9 cellular contexts compared by ENCODE assay signal in the genomic region with DNA sequence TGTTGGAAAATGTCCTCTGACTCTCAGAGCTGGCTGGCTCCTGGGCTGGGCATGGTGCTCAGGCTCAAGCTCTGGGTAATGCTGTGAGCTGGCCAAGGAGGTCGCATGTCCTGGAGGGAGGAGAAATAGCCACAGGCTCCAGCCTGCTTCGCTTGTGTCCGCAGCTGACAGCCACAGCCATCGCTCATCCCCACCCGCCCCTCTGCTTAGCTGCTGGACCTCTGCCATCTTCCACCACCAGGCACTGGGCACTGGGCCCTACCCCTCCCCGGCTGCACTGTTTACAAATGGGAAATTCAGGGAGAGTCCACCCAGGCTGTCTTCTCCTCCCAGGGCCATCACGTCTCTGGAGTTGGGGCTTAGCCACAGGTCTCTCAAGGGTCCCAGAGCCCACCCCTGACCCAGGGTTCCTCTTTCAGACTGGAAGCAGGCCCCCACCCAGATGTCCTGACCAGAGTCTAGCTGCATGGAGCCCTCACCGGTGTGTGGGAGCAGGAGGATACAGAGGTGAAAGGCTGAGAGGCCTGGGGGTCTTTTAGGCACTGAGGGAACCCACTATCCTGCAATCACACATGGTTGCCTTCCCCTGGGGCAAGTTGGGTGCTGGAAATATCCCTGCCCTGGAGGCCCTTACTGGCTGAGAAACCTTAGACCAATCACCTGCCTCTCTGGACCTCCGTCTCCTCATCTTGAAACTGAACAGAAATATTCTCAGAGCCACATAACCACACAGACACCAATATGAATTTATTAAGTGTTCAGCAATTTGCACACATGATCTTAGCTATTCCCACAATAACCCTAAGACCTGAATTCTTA.
DNase-seq lines count a peak whose midpoint lies in the region; ATAC-seq and TF ChIP-seq lines count a peak whose summit lies in the region.
"Had no signal": no experiment of that assay in that cellular context is flagged by ENCODE, and none has a peak within 500 bp of the region (broad histone marks: within the 10 kb centered on the region; RNA-seq: fewer than 3 reads in every experiment).

No MANE protein-coding gene starts in this region.

- no peaks in the 10 kb centered on the region for H3K4me1 Mint-ChIP-seq in MCF 10A (ENCODE audit: insufficient read depth, unreplicated experiment)

- H3K27me3 Mint-ChIP-seq in MCF 10A (ENCODE audit: insufficient read depth, unreplicated experiment): peaks cover 14% of the 10 kb centered on the region

- H3K4me3 ChIP-seq in breast epithelium (no peak overlapping the region), tibial artery (no peak overlapping the region)

- TF ChIP-seq CTCF in MCF 10A (IDR thresholded peaks at IDR 0.05; ENCODE audit: unreplicated experiment) (no peak), breast epithelium (IDR thresholded peaks at IDR 0.05) (no peak), tibial artery (IDR thresholded peaks at IDR 0.05) (no peak)

- H3K9me3 Mint-ChIP-seq in MCF 10A (ENCODE audit: unreplicated experiment): no peaks in the 10 kb centered on the region

- H3K4me3 Mint-ChIP-seq in MCF 10A (ENCODE audit: unreplicated experiment): no peak overlapping the region

- BruUV-seq in MCF 10A (replicated peaks; lab: Mats Ljungman, UMichigan): no TSS peak

- H3K36me3 ChIP-seq in breast epithelium: no peaks in the 10 kb centered on the region
- no peaks in the 10 kb centered on the region for H3K36me3 ChIP-seq in tibial artery
- H3K36me3 ChIP-seq: neutrophil had no signal

- H3K27ac ChIP-seq in breast epithelium (peak overlapping the region in 1 of 2 donors; percentile 19), angular gyrus (ENCODE audit: low read depth, low read length) (peak overlapping the region; percentile 83), tibial artery (peak overlapping the region; percentile 59 to 66)
- H3K27ac ChIP-seq: neutrophil had no signal

- H3K4me1 ChIP-seq in breast epithelium (peaks cover 0 to 8% of the 10 kb centered on the region in 2 donors), tibial artery (peaks cover 0 to 18% (median 11%) of the 10 kb centered on the region in 4 donors)

- ATAC-seq in HG03432 (IDR thresholded peaks at IDR 0.05; ENCODE audit: unreplicated experiment) (peak; percentile 88), left lobe of liver (peak; percentile 70), GM18511 (IDR thresholded peaks at IDR 0.05; ENCODE audit: unreplicated experiment) (no peak)

- H3K36me3 Mint-ChIP-seq in MCF 10A (ENCODE audit: insufficient read depth, unreplicated experiment): no peaks in the 10 kb centered on the region

- H3K9me3 ChIP-seq in breast epithelium: no peaks in the 10 kb centered on the region
- H3K9me3 ChIP-seq in tibial artery: peaks cover 0 to 6% (median 0%) of the 10 kb centered on the region in 3 donors
- H3K9me3 ChIP-seq: neutrophil had no signal

- no peak for TF ChIP-seq POLR2A in breast epithelium (IDR thresholded peaks at IDR 0.05)

- POLR2A ChIA-PET in MCF 10A (lab: Yijun Ruan, JAX): interaction anchor here (0.7 to 2.3 kb wide), 3 partner anchors 13 to 596 kb away, joined by 3 to 8 read pairs (median 3); no protein-coding TSS in a partner anchor

- intact Hi-C loops in MCF 10A (cut with micrococcal nuclease) (no loop called here), breast epithelium (cut with DNase I; ENCODE audit: low total_unique reads) (loop anchor here (10.0 kb wide), 1 partner anchor 287 kb away; no protein-coding TSS in a partner anchor), tibial artery (cut with DNase I; ENCODE audit: low total_unique reads) (no loop called here)

- no peak overlapping the region for H3K27ac Mint-ChIP-seq in MCF 10A (ENCODE audit: low read depth, unreplicated experiment)

- CTCF ChIA-PET in MCF 10A (lab: Yijun Ruan, JAX): interaction anchor here (0.9 to 1.6 kb wide), 2 partner anchors 11 to 283 kb away, joined by 4 to 6 read pairs; no protein-coding TSS in a partner anchor

- peak; percentile 56 for DNase-seq in MCF 10A (ENCODE audit: unreplicated experiment)
- no peak for DNase-seq in breast epithelium (ENCODE audit: low spot score in 2 of 2)
- peak; percentile 65 for DNase-seq in left lobe of liver (ENCODE audit: low spot score)
- DNase-seq in tibial artery: peak; percentile 75 to 91
- DNase-seq in NCI-H2107 treated with DMSO at 0.1 percent for 48 hours (lab: John Stamatoyannopoulos, UW; ENCODE audit: unreplicated experiment): no peak

- H3K27me3 ChIP-seq in breast epithelium: no peaks in the 10 kb centered on the region
- peaks cover 0 to 8% of the 10 kb centered on the region in 2 donors for H3K27me3 ChIP-seq in tibial artery
- H3K27me3 ChIP-seq: neutrophil had no signal

Comparison
In these comparisons a context has a peak if more than half of its experiments do, and no peak if none do; other contexts are left out.
1. DNase-seq: peak in MCF 10A (single experiment), left lobe of liver (single experiment) and tibial artery (2 of 2); none in breast epithelium (0 of 2) and NCI-H2107 treated with DMSO at 0.1 percent for 48 hours (single experiment).